7 cellular contexts compared by ENCODE assay signal in genomic region chr13:92553470-92554114, GRCh38.
"Had no signal": no experiment of that assay in that cellular context is flagged by ENCODE, and none has a peak within 500 bp of the region (broad histone marks: within the 10 kb centered on the region; RNA-seq: fewer than 3 reads in every experiment).

No MANE protein-coding gene starts in this region.

- ATAC-seq: GM12878 had no signal

- DNase-seq: GDM1, GF-D8 had no signal

- H3K4me3 ChIP-seq: GM12878 had no signal

- FAIRE-seq: GM12878, GM12891, GM12892, GM18507, GM19239 had no signal
